Comparison of ENCODE assay signal across 8 cellular contexts in genomic region chr11:61827573-61828378, GRCh38. TPM values are rescaled to one million over a fixed set of nuclear protein-coding genes. Genes with fewer than 3 reads are reported as not detected.
A peak's percentile ranks its signal among the peaks of the same experiment; 100 is the strongest.
DNase-seq lines count a peak whose midpoint lies in the region; ATAC-seq and TF ChIP-seq lines count a peak whose summit lies in the region.

Gene FADS2 (plus strand): TSS chr11:61828300. CDS start chr11:61828391, 91 bp downstream.

- peak; percentile 91 for DNase-seq in A172 (ENCODE audit: low spot score)
- peak; percentile 86 for DNase-seq in NCI-H2196 treated with DMSO at 0.1 percent for 48 hours (lab: John Stamatoyannopoulos, UW; ENCODE audit: unreplicated experiment)
- DNase-seq in activated CD4-positive, CD25-positive, alpha-beta regulatory T cell treated with anti-CD3 and anti-CD28 coated beads, Interleukin-2, amount 50 U/mL, for 72 hours = peak; percentile 76
- DNase-seq in colonic mucosa = peak; percentile 78
- DNase-seq in kidney tubule cell (ENCODE audit: low spot score) = peak; percentile 96
- DNase-seq in stimulated activated CD4-positive, alpha-beta T cell treated with anti-CD3 and anti-CD28 coated beads, Interleukin-15, amount 100 ng/mL, for 1 hour (ENCODE audit: low read depth in 1 of 2, low spot score in 1 of 2) = peak; percentile 24 to 48

- H3K9ac ChIP-seq in colonic mucosa (ENCODE audit: low read depth in 2 of 2, low read length in 2 of 2) = peak within 1 kb of the TSS; percentile 46 to 67

- intact Hi-C loops in colonic mucosa (cut with DNase I) = no loop called here

- peak within 1 kb of the TSS; percentile 60 for H3K27ac ChIP-seq in colonic mucosa

- ATAC-seq in GM18867 (IDR thresholded peaks at IDR 0.05; ENCODE audit: unreplicated experiment) (peak; percentile 56), HG03095 (IDR thresholded peaks at IDR 0.05; ENCODE audit: unreplicated experiment) (peak; percentile 77)

- TF ChIP-seq CTCF in colonic mucosa (IDR thresholded peaks at IDR 0.05) = no peak

- no peaks in the 10 kb centered on the region for H3K4me1 ChIP-seq in colonic mucosa

- no peaks in the 10 kb centered on the region for H3K9me3 ChIP-seq in colonic mucosa

- peaks cover 37% of the 10 kb centered on the region for H3K27me3 ChIP-seq in colonic mucosa

- peak within 1 kb of the TSS; percentile 50 for H3K4me3 ChIP-seq in colonic mucosa

- H3K36me3 ChIP-seq in colonic mucosa = no peaks in the 10 kb centered on the region

RNA-seq across cellular contexts. Expression of gene FADS2, which starts in this region (rescaled TPM):
- total RNA-seq in A172 (2014; rRNA removed; shearing (Covaris generic)) = 151 and 340 TPM in 2 replicates
- total RNA-seq in colonic mucosa = 10 to 100 TPM; 13.9 to 38.6 TPM

Comparison
In these comparisons a context has a peak if more than half of its experiments do, and no peak if none do; other contexts are left out.
1. Peak in every context shown above with its lines: DNase-seq, ATAC-seq, H3K4me3 ChIP-seq and H3K27ac ChIP-seq.
2. DNase-seq: peak in every context shown above with its lines; median percentile 96 in kidney tubule cell; 91 in A172; 86 in NCI-H2196 treated with DMSO at 0.1 percent for 48 hours; 78 in colonic mucosa; 76 in activated CD4-positive, CD25-positive, alpha-beta regulatory T cell treated with anti-CD3 and anti-CD28 coated beads, Interleukin-2, amount 50 U/mL, for 72 hours; 36 in stimulated activated CD4-positive, alpha-beta T cell treated with anti-CD3 and anti-CD28 coated beads, Interleukin-15, amount 100 ng/mL, for 1 hour.